37 cellular contexts compared by ENCODE assay signal in the genomic region with DNA sequence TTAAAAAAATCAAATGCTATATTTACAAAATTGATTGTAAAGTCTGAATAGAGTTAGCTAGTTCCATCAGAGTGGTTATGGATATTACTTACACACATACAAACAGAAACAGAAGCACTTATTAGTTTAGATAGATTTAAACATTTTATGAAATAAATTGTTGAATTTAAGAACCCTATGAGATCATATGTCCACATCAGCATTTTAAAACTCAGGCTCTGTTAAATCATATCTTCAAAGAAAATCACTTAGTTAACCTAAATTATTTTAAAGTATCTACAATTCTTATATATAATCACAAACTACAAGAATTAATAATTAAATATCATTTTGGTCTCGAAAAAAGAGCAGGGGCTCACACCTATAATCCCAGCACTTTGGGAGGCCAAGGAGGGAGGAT.
"Had no signal": no experiment of that assay in that cellular context is flagged by ENCODE, and none has a peak within 500 bp of the region (broad histone marks: within the 10 kb centered on the region; RNA-seq: fewer than 3 reads in every experiment).

No MANE protein-coding gene starts in this region.

- H3K4me1 Mint-ChIP-seq: activated B cell treated with CpG ODN at 0.5 μM for 24 hours; activated CD4-positive, alpha-beta T cell treated with anti-CD3 and anti-CD28 coated beads, Interleukin-2, amount 10 ng/mL, durations not matched to agents 24 days and 14 days had no signal

- H3K27ac Mint-ChIP-seq: activated B cell treated with CpG ODN at 0.5 μM for 24 hours; activated CD4-positive, alpha-beta memory T cell treated with anti-CD3 and anti-CD28 coated beads for 36 hours; activated CD4-positive, alpha-beta T cell treated with anti-CD3 and anti-CD28 coated beads, Interleukin-2, amount 10 ng/mL, durations not matched to agents 24 days and 14 days; activated CD8-positive, alpha-beta T cell treated with anti-CD3 and anti-CD28 coated beads for 36 hours; activated naive CD4-positive, alpha-beta T cell treated with anti-CD3 and anti-CD28 coated beads for 36 hours; activated naive CD4-positive, alpha-beta T cell treated with anti-CD3 and anti-CD28 coated beads, Interleukin-2, amount 50 U/mL, for 72 hours; activated naive CD8-positive, alpha-beta T cell treated with anti-CD3 and anti-CD28 coated beads for 36 hours; activated T-helper 1 cell treated with anti-CD3 and anti-CD28 coated beads, Interleukin-12 subunit alpha, Interleukin-12 subunit beta, Interleukin-2, Interleukin-4 antibody, amounts not matched to agents 30 ng/mL and 10 ng/mL and 1 ng/mL, durations not matched to agents 14 hours and 24 hours and 36 hours; activated T-helper 17 cell treated with anti-CD3 and anti-CD28 coated beads, Interleukin-2, amount 50 U/mL, for 72 hours; T-helper 1 cell treated with Interleukin-12 subunit alpha and Interleukin-12 subunit beta and Interleukin-4 antibody, amounts not matched to agents 30 μg/mL and 1 μg/mL, for 36 hours; T-helper 2 cell treated with Interferon-gamma antibody and Interleukin-4, amounts not matched to agents 5 μg/mL and 100 μg/mL, for 36 hours had no signal

- H3K27me3 ChIP-seq: adrenal gland, body of pancreas, brain microvascular endothelial cell, breast epithelium had no signal

- H3K4me3 ChIP-seq: adrenal gland, body of pancreas, breast epithelium had no signal

- H3K27me3 Mint-ChIP-seq: activated B cell treated with CpG ODN at 0.5 μM for 24 hours; activated CD4-positive, alpha-beta memory T cell treated with anti-CD3 and anti-CD28 coated beads for 36 hours; activated CD4-positive, alpha-beta T cell treated with anti-CD3 and anti-CD28 coated beads, Interleukin-2, amount 10 ng/mL, durations not matched to agents 24 days and 14 days; activated CD8-positive, alpha-beta T cell treated with anti-CD3 and anti-CD28 coated beads for 36 hours; activated naive CD8-positive, alpha-beta T cell treated with anti-CD3 and anti-CD28 coated beads for 36 hours; activated T-helper 17 cell treated with anti-CD3 and anti-CD28 coated beads, Interleukin-2, amount 50 U/mL, for 72 hours had no signal

- H3K9me3 ChIP-seq: adrenal gland, body of pancreas, breast epithelium had no signal

- H3K27ac ChIP-seq: adrenal gland, body of pancreas, brain microvascular endothelial cell, breast epithelium, VCaP had no signal

- FAIRE-seq: astrocyte, TTC549 had no signal

- H3K9me3 Mint-ChIP-seq: activated B cell treated with CpG ODN at 0.5 μM for 24 hours; activated T-helper 17 cell treated with anti-CD3 and anti-CD28 coated beads, Interleukin-2, amount 50 U/mL, for 72 hours; T-helper 1 cell treated with Interleukin-12 subunit alpha and Interleukin-12 subunit beta and Interleukin-4 antibody, amounts not matched to agents 30 μg/mL and 1 μg/mL, for 36 hours had no signal

- ATAC-seq: activated CD8-positive, alpha-beta T cell treated with anti-CD3 and anti-CD28 coated beads for 36 hours; activated naive CD4-positive, alpha-beta T cell treated with anti-CD3 and anti-CD28 coated beads, Interleukin-2, amount 50 U/mL, for 72 hours; activated T-helper 17 cell treated with anti-CD3 and anti-CD28 coated beads, Interleukin-2, amount 50 U/mL, for 72 hours; body of pancreas had no signal

- H3K4me3 Mint-ChIP-seq: activated B cell treated with CpG ODN at 0.5 μM for 24 hours; activated CD4-positive, alpha-beta memory T cell treated with anti-CD3 and anti-CD28 coated beads for 36 hours; activated CD4-positive, alpha-beta T cell treated with anti-CD3 and anti-CD28 coated beads, Interleukin-2, amount 10 ng/mL, durations not matched to agents 24 days and 14 days; activated CD8-positive, alpha-beta T cell treated with anti-CD3 and anti-CD28 coated beads for 36 hours; activated naive CD4-positive, alpha-beta T cell treated with anti-CD3 and anti-CD28 coated beads for 36 hours; activated naive CD8-positive, alpha-beta T cell treated with anti-CD3 and anti-CD28 coated beads for 36 hours; activated T-helper 1 cell treated with anti-CD3 and anti-CD28 coated beads, Interleukin-12 subunit alpha, Interleukin-12 subunit beta, Interleukin-2, Interleukin-4 antibody, amounts not matched to agents 30 ng/mL and 10 ng/mL and 1 ng/mL, durations not matched to agents 14 hours and 24 hours and 36 hours; activated T-helper 17 cell treated with anti-CD3 and anti-CD28 coated beads, Interleukin-2, amount 50 U/mL, for 72 hours; T-helper 1 cell treated with Interleukin-12 subunit alpha and Interleukin-12 subunit beta and Interleukin-4 antibody, amounts not matched to agents 30 μg/mL and 1 μg/mL, for 36 hours; T-helper 2 cell treated with Interferon-gamma antibody and Interleukin-4, amounts not matched to agents 5 μg/mL and 100 μg/mL, for 36 hours had no signal

- DNase-seq: activated B cell treated with CpG ODN at 0.5 μM for 24 hours; activated CD4-positive, alpha-beta memory T cell treated with anti-CD3 and anti-CD28 coated beads for 36 hours; activated CD4-positive, alpha-beta T cell treated with anti-CD3 and anti-CD28 coated beads for 4 hours; activated CD4-positive, alpha-beta T cell treated with anti-CD3 and anti-CD28 coated beads, Interleukin-2, amount 10 ng/mL, durations not matched to agents 24 days and 14 days; activated CD4-positive, alpha-beta T cell treated with anti-CD3 and anti-CD28 coated beads, Interleukin-2, amount 50 U/mL, for 1 hour; activated CD4-positive, alpha-beta T cell treated with anti-CD3 and anti-CD28 coated beads, Interleukin-2, amount 50 U/mL, for 4 hours; activated CD4-positive, CD25-positive, alpha-beta regulatory T cell treated with anti-CD3 and anti-CD28 coated beads, Interleukin-2, amount 50 U/mL, for 72 hours; activated CD8-positive, alpha-beta memory T cell treated with anti-CD3 and anti-CD28 coated beads, Interleukin-2, amount 50 U/mL, for 4 hours; activated CD8-positive, alpha-beta T cell treated with anti-CD3 and anti-CD28 coated beads for 36 hours; activated effector memory CD4-positive, alpha-beta T cell treated with anti-CD3 and anti-CD28 coated beads, Interleukin-2, amount 50 U/mL, for 16 hours; activated gamma-delta T cell treated with Interleukin-2 at 50 U/mL for 16 hours; activated naive CD4-positive, alpha-beta T cell; activated naive CD4-positive, alpha-beta T cell treated with anti-CD3 and anti-CD28 coated beads for 36 hours; activated naive CD4-positive, alpha-beta T cell treated with anti-CD3 and anti-CD28 coated beads, Interleukin-2, amount 50 U/mL, for 16 hours; activated naive CD8-positive, alpha-beta T cell treated with anti-CD3 and anti-CD28 coated beads for 36 hours; activated T-cell treated with anti-CD3 and anti-CD28 coated beads for 4 hours; activated T-cell treated with anti-CD3 and anti-CD28 coated beads, Interleukin-2, amount 50 U/mL, for 1 hour; activated T-cell treated with anti-CD3 and anti-CD28 coated beads, Interleukin-2, amount 50 U/mL, for 48 hours; adrenal gland; amniotic stem cell; aorta; body of pancreas; brain microvascular endothelial cell; central memory CD4-positive, alpha-beta T cell; cerebellar nuclear complex; T-helper 1 cell; T-helper 2 cell; T-helper 9 cell had no signal

- H3K4me1 ChIP-seq: body of pancreas, breast epithelium had no signal
